Comparison of ENCODE assay signal across 1 cellular context in genomic region chr20:33697129-33697528, GRCh38.
TF ChIP-seq lines count a peak whose summit lies in the region.

No MANE protein-coding gene starts in this region.

TF ChIP-seq in K562, 482 proteins besides CTCF, POLR2A, EP300 and RAD21:
- TF ChIP-seq THRA (IDR thresholded peaks at IDR 0.05), result no peak
- no peak for TF ChIP-seq TFAP4 (CRISPR knock-in tag; IDR thresholded peaks at IDR 0.05; ENCODE audit: borderline replicate concordance)
- TF ChIP-seq RBM14 (IDR thresholded peaks at IDR 0.05; ENCODE audit: borderline replicate concordance, insufficient read depth, low read depth, low read length), result no peak
- TF ChIP-seq KDM5B (IDR thresholded peaks at IDR 0.05; ENCODE audit: insufficient replicate concordance, low read depth, low read length), result no peak
- TF ChIP-seq PREB (CRISPR knock-in tag; IDR thresholded peaks at IDR 0.05), result no peak
- TF ChIP-seq TOE1 (IDR thresholded peaks at IDR 0.05; ENCODE audit: borderline replicate concordance), result no peak
- TF ChIP-seq TOE1 (CRISPR knock-in tag; IDR thresholded peaks at IDR 0.05; ENCODE audit: borderline replicate concordance, low read depth), result no peak
- TF ChIP-seq EWSR1 (IDR thresholded peaks at IDR 0.05; ENCODE audit: borderline replicate concordance, low read depth, partially characterized antibody), result no peak
- TF ChIP-seq FOXM1 (IDR thresholded peaks at IDR 0.05; ENCODE audit: low read depth), result no peak
- TF ChIP-seq FOXM1 (CRISPR knock-in tag; IDR thresholded peaks at IDR 0.05; ENCODE audit: low read depth), result no peak
- no peak for TF ChIP-seq ERF (CRISPR knock-in tag; IDR thresholded peaks at IDR 0.05)
- TF ChIP-seq HDGF (IDR thresholded peaks at IDR 0.05), result no peak
- TF ChIP-seq TCF7L2 (IDR thresholded peaks at IDR 0.05; ENCODE audit: low read depth, low read length), result no peak
- TF ChIP-seq PATZ1 (CRISPR knock-in tag; IDR thresholded peaks at IDR 0.05; ENCODE audit: borderline replicate concordance), result no peak
- no peak for TF ChIP-seq BACH1 (tag; IDR thresholded peaks at IDR 0.05)
- TF ChIP-seq GABPA (tag; conservative IDR thresholded peaks at IDR 0.05; ENCODE audit: low read depth), result no peak
